In genomic region chr2:196955036-196955435, GRCh38 we compare ENCODE assay signal across 1 cellular context.
TF ChIP-seq lines count a peak whose summit lies in the region.

No MANE protein-coding gene starts in this region.

TF ChIP-seq in GM23338, 12 proteins besides CTCF, POLR2A, EP300 and RAD21:
- TF ChIP-seq, protein P1, sequence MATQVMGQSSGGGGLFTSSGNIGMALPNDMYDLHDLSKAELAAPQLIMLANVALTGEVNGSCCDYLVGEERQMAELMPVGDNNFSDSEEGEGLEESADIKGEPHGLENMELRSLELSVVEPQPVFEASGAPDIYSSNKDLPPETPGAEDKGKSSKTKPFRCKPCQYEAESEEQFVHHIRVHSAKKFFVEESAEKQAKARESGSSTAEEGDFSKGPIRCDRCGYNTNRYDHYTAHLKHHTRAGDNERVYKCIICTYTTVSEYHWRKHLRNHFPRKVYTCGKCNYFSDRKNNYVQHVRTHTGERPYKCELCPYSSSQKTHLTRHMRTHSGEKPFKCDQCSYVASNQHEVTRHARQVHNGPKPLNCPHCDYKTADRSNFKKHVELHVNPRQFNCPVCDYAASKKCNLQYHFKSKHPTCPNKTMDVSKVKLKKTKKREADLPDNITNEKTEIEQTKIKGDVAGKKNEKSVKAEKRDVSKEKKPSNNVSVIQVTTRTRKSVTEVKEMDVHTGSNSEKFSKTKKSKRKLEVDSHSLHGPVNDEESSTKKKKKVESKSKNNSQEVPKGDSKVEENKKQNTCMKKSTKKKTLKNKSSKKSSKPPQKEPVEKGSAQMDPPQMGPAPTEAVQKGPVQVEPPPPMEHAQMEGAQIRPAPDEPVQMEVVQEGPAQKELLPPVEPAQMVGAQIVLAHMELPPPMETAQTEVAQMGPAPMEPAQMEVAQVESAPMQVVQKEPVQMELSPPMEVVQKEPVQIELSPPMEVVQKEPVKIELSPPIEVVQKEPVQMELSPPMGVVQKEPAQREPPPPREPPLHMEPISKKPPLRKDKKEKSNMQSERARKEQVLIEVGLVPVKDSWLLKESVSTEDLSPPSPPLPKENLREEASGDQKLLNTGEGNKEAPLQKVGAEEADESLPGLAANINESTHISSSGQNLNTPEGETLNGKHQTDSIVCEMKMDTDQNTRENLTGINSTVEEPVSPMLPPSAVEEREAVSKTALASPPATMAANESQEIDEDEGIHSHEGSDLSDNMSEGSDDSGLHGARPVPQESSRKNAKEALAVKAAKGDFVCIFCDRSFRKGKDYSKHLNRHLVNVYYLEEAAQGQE (IDR thresholded peaks at IDR 0.05; ENCODE audit: unreplicated experiment) = no peak
- TF ChIP-seq EZH2 (IDR thresholded peaks at IDR 0.05; ENCODE audit: low read depth, unreplicated experiment) (no peak), NANOG (IDR thresholded peaks at IDR 0.05; ENCODE audit: borderline replicate concordance) (no peak)
